Comparison of ENCODE assay signal across 8 cellular contexts in the genomic region with DNA sequence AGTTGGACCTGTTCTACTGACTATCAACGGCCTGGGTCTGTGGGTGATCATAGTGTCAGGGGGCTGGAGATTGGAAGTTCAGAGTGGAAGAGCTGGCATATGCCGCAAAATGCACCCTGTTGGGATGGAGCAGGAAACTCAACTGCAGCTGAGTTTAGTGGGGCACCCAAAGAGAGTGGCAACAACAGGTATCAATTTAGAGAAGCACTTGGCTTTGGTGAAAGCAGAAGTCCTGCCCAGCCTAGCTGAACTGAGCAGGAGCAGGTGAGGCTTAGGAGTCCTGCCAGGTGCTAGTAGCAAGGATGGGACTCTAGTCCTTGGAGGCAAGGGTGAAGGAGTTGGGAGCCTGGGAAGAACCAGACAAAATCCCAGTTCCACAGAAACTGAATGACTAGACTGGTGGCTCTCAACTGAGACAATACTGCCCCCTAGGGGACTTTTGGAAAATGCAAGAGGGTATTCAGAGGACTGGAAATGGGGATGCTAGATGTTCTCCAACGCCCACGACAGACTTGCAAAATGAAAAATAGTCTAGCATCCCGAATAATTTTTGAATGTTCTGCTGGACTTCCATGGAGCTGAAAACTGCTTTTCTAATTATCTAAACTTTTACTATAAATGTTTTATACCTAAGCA. TPM values are rescaled to one million over a fixed set of nuclear protein-coding genes. Genes with fewer than 3 reads are reported as not detected.
A peak's percentile ranks its signal among the peaks of the same experiment; 100 is the strongest.
DNase-seq lines count a peak whose midpoint lies in the region; ATAC-seq and TF ChIP-seq lines count a peak whose summit lies in the region.

No MANE protein-coding gene starts in this region.

- ATAC-seq in HG03342 (IDR thresholded peaks at IDR 0.05; ENCODE audit: unreplicated experiment) (peak; percentile 58), HG03045 (IDR thresholded peaks at IDR 0.05; ENCODE audit: unreplicated experiment) (no peak)

- peak; percentile 61 to 64 for TF ChIP-seq CTCF in fibroblast of lung (conservative IDR thresholded peaks at IDR 0.05 in 1 of 2, IDR thresholded peaks at IDR 0.05 in 1 of 2; ENCODE audit: low read depth in 1 of 2, low read length in 2 of 2)

- H3K4me1 ChIP-seq in fibroblast of lung (ENCODE audit: control insufficient read depth, extremely low read depth, insufficient read depth, low read length) (peaks cover 6% of the 10 kb centered on the region), neuronal stem cell (ENCODE audit: control insufficient read depth in 2 of 2, insufficient read depth in 1 of 2, low read depth in 1 of 2, low read length in 2 of 2) (peaks cover 0 to 2% of the 10 kb centered on the region in 2 donors)

- DNase-seq in NCI-H524 (lab: John Stamatoyannopoulos, UW) (peak; percentile 55 to 77), NCI-H524 treated with DMSO at 0.1 percent for 48 hours (lab: John Stamatoyannopoulos, UW) (no peak), NCI-H82 treated with DMSO at 0.1 percent for 48 hours (lab: John Stamatoyannopoulos, UW; ENCODE audit: unreplicated experiment) (peak; percentile 48), fibroblast of lung (ENCODE audit: low read depth in 2 of 2) (peak in 1 of 2 donors; percentile 72), neuronal stem cell (ENCODE audit: low spot score) (peak; percentile 62)
- DNase-seq in activated T-cell treated with anti-CD3 and anti-CD28 coated beads, Interleukin-2, amount 50 U/mL, for 1 hour = peak; percentile 25

- H3K4me2 ChIP-seq in fibroblast of lung (ENCODE audit: extremely low read depth, insufficient read depth, low read length) (no peak overlapping the region), neuronal stem cell (ENCODE audit: insufficient read depth, low read length, poor library complexity, severe bottlenecking) (no peak overlapping the region)

- H2BK12ac ChIP-seq in neuronal stem cell (ENCODE audit: low read length) = no peak overlapping the region

- H2BK15ac ChIP-seq in neuronal stem cell (ENCODE audit: low read length) = no peak overlapping the region

- no peak overlapping the region for H3K4ac ChIP-seq in neuronal stem cell (ENCODE audit: low read length)

- no peaks in the 10 kb centered on the region for H4K20me1 ChIP-seq in fibroblast of lung (ENCODE audit: control insufficient read depth, extremely low read depth, insufficient read depth, low read length)

- H3K27ac ChIP-seq in fibroblast of lung (ENCODE audit: insufficient read depth, low read length) (no peak overlapping the region), neuronal stem cell (replicated peaks; ENCODE audit: low read length) (no peak overlapping the region)

- H3K23ac ChIP-seq in neuronal stem cell (ENCODE audit: low read depth, low read length, poor library complexity) = no peak overlapping the region

- H2AFZ ChIP-seq in fibroblast of lung (ENCODE audit: low read length) (no peak overlapping the region), neuronal stem cell (ENCODE audit: low read length) (no peak overlapping the region)

- H3K14ac ChIP-seq in neuronal stem cell (ENCODE audit: low read length) = no peak overlapping the region

- H4K91ac ChIP-seq in neuronal stem cell (ENCODE audit: low read depth, low read length, poor library complexity) = no peak overlapping the region

- H3K9ac ChIP-seq in fibroblast of lung (ENCODE audit: insufficient read depth, low read length) (no peak overlapping the region), neuronal stem cell (ENCODE audit: low read depth, low read length, poor library complexity) (no peak overlapping the region)

- H2BK120ac ChIP-seq in neuronal stem cell (ENCODE audit: low read depth, low read length) = no peak overlapping the region

- no peak overlapping the region for H3K18ac ChIP-seq in neuronal stem cell (ENCODE audit: low read length)

- no CpG with 5 or more reads among the region's 5 CpGs for WGBS in neuronal stem cell (ENCODE audit: extremely low coverage in 2 of 2, insufficient read length in 2 of 2, insufficient replicate concordance in 1 of 2), 2 donors

- H4K8ac ChIP-seq in neuronal stem cell (ENCODE audit: low read depth, low read length) = no peak overlapping the region

- H2AK5ac ChIP-seq in neuronal stem cell (ENCODE audit: low read depth, low read length) = no peak overlapping the region

- H3K9me3 ChIP-seq in fibroblast of lung (ENCODE audit: control insufficient read depth, insufficient read depth, low read depth, low read length) = no peaks in the 10 kb centered on the region
- no peaks in the 10 kb centered on the region for H3K9me3 ChIP-seq in neuronal stem cell (replicated peaks in 1 of 2; ENCODE audit: control insufficient read depth in 2 of 2, insufficient read depth in 1 of 2, low read depth in 1 of 2, low read length in 2 of 2)

- no peak overlapping the region for H2BK5ac ChIP-seq in neuronal stem cell (ENCODE audit: low read length)

- H3K27me3 ChIP-seq in fibroblast of lung (ENCODE audit: control insufficient read depth, insufficient read depth, low read length) = no peaks in the 10 kb centered on the region
- H3K27me3 ChIP-seq in neuronal stem cell (ENCODE audit: control insufficient read depth in 3 of 3, insufficient read depth in 3 of 3, low read depth in 1 of 3, low read length in 3 of 3) = peaks cover 0 to 27% (median 0%) of the 10 kb centered on the region in 3 experiments

- H3K79me1 ChIP-seq in neuronal stem cell (ENCODE audit: low read depth, low read length) = no peaks in the 10 kb centered on the region

- H3K79me2 ChIP-seq in fibroblast of lung (ENCODE audit: control insufficient read depth, insufficient read depth, low read length) = no peaks in the 10 kb centered on the region

- H3K36me3 ChIP-seq in fibroblast of lung (ENCODE audit: control insufficient read depth, insufficient read depth, low read length) (no peaks in the 10 kb centered on the region), neuronal stem cell (replicated peaks in 1 of 2; ENCODE audit: control insufficient read depth in 2 of 2, insufficient read depth in 2 of 2, low read length in 2 of 2) (no peaks in the 10 kb centered on the region)

- no peak overlapping the region for H3K4me3 ChIP-seq in fibroblast of lung (replicated peaks in 1 of 4; ENCODE audit: control extremely low read depth in 1 of 4, insufficient read depth in 1 of 4, low read depth in 3 of 4, low read length in 4 of 4)
- H3K4me3 ChIP-seq in neuronal stem cell (ENCODE audit: low read length in 2 of 2) = no peak overlapping the region

RNA-seq across cellular contexts. Expression of gene RTL9, which starts 49.4 kb away (rescaled TPM):
- under 0.01 and 0.17 TPM in 2 replicates for total RNA-seq in fibroblast of lung
- 0.09 and 0.18 TPM in 2 replicates for polyA plus RNA-seq in fibroblast of lung
- 0.16 and 0.45 TPM in 2 replicates for polyA plus RNA-seq in fibroblast of lung (2012)
- 0.47 and 0.78 TPM in 2 replicates for polyA minus RNA-seq in fibroblast of lung (ENCODE audit: low replicate concordance)
- polyA plus RNA-seq in neuronal stem cell (2013, experiment 1 of 2) = 0.15 TPM
- 0.10 TPM for polyA plus RNA-seq in neuronal stem cell (2013, experiment 2 of 2)
